In genomic region chr19:48669903-48670668, GRCh38 we compare ENCODE assay signal across 20 cellular contexts. TPM values are rescaled to one million over a fixed set of nuclear protein-coding genes. Genes with fewer than 3 reads are reported as not detected.
DNase-seq lines count a peak whose midpoint lies in the region; ATAC-seq and TF ChIP-seq lines count a peak whose summit lies in the region.
"Had no signal": no experiment of that assay in that cellular context is flagged by ENCODE, and none has a peak within 500 bp of the region (broad histone marks: within the 10 kb centered on the region; RNA-seq: fewer than 3 reads in every experiment).

No MANE protein-coding gene starts in this region.

- no peak overlapping the region for H3K9ac ChIP-seq in neural progenitor cell

- H2AFZ ChIP-seq in neural progenitor cell (replicated peaks) = no peak overlapping the region

- CTCF ChIA-PET in HEK293 (lab: Yijun Ruan, JAX) = interaction anchor here (1.1 kb wide), 1 partner anchor 125 kb away, joined by 3 read pairs; no protein-coding TSS in a partner anchor
- CTCF ChIA-PET in activated CD8-positive, alpha-beta T cell treated with anti-CD3 and anti-CD28 coated beads, Interleukin-2, amount 10 ng/mL, durations not matched to agents 7 days and 5 days (lab: Charles Lee) = no interaction called here

- no peak overlapping the region for H3K4me2 ChIP-seq in neural progenitor cell
- H3K4me2 ChIP-seq: smooth muscle cell had no signal

- no peak for ATAC-seq in activated CD8-positive, alpha-beta T cell treated with anti-CD3 and anti-CD28 coated beads, Interleukin-2, amount 10 ng/mL, durations not matched to agents 7 days and 5 days
- ATAC-seq: K562; stimulated activated naive B cell treated with anti-CD40 and anti-IgM and Interleukin-4, amounts not matched to agents 10 μg/mL and 1 μg/mL and 100 μg/mL, for 72 hours had no signal

- H4K20me1 ChIP-seq in neural progenitor cell (ENCODE audit: low read depth) = no peaks in the 10 kb centered on the region

- peaks cover 1% of the 10 kb centered on the region for H3K4me1 Mint-ChIP-seq in activated CD8-positive, alpha-beta T cell treated with anti-CD3 and anti-CD28 coated beads, Interleukin-2, amount 10 ng/mL, durations not matched to agents 7 days and 5 days (ENCODE audit: low read depth)
- peaks cover 31% of the 10 kb centered on the region for H3K4me1 Mint-ChIP-seq in neural progenitor cell

- no peaks in the 10 kb centered on the region for H3K9me3 Mint-ChIP-seq in activated CD8-positive, alpha-beta T cell treated with anti-CD3 and anti-CD28 coated beads, Interleukin-2, amount 10 ng/mL, durations not matched to agents 7 days and 5 days (ENCODE audit: insufficient read depth)
- H3K9me3 Mint-ChIP-seq in neural progenitor cell = peaks cover 6% of the 10 kb centered on the region

- H3K9me3 ChIP-seq in HEK293 (ENCODE audit: control insufficient read depth, insufficient read depth, low read depth, low read length) (no peaks in the 10 kb centered on the region), neural progenitor cell (ENCODE audit: low read depth) (no peaks in the 10 kb centered on the region)
- H3K9me3 ChIP-seq: SJSA1 had no signal

- H3K36me3 Mint-ChIP-seq in activated CD8-positive, alpha-beta T cell treated with anti-CD3 and anti-CD28 coated beads, Interleukin-2, amount 10 ng/mL, durations not matched to agents 7 days and 5 days (ENCODE audit: low read depth) = no peaks in the 10 kb centered on the region
- no peaks in the 10 kb centered on the region for H3K36me3 Mint-ChIP-seq in neural progenitor cell
- H3K36me3 Mint-ChIP-seq: CD4-positive, alpha-beta memory T cell; stimulated activated naive B cell treated with anti-CD40 and anti-IgM and Interleukin-4, amounts not matched to agents 10 μg/mL and 1 μg/mL and 100 μg/mL, for 72 hours had no signal

- H3K36me3 ChIP-seq in HEK293 (ENCODE audit: control insufficient read depth in 2 of 2, insufficient read depth in 1 of 2, low read length in 2 of 2) (no peaks in the 10 kb centered on the region), neural progenitor cell (no peaks in the 10 kb centered on the region)
- H3K36me3 ChIP-seq: cardiac muscle cell, SJSA1 had no signal

- H3K4me3 ChIP-seq in HEK293 (ENCODE audit: low read depth, low read length) (no peak overlapping the region), neural progenitor cell (no peak overlapping the region)
- H3K4me3 ChIP-seq: cardiac muscle cell, K562, SJSA1, smooth muscle cell had no signal

- H3K79me2 ChIP-seq in neural progenitor cell (ENCODE audit: low read depth) = no peaks in the 10 kb centered on the region

- H3K4me3 Mint-ChIP-seq in activated CD8-positive, alpha-beta T cell treated with anti-CD3 and anti-CD28 coated beads, Interleukin-2, amount 10 ng/mL, durations not matched to agents 7 days and 5 days = no peak overlapping the region
- peak overlapping the region; percentile 73 for H3K4me3 Mint-ChIP-seq in neural progenitor cell
- H3K4me3 Mint-ChIP-seq: activated CD4-positive, alpha-beta T cell treated with anti-CD3 and anti-CD28 coated beads, Interleukin-2, amount 10 ng/mL, durations not matched to agents 24 days and 14 days; CD4-positive, alpha-beta memory T cell; stimulated activated naive B cell treated with anti-CD40 and anti-IgM and Interleukin-4, amounts not matched to agents 10 μg/mL and 1 μg/mL and 100 μg/mL, for 72 hours had no signal

- no peak for DNase-seq in activated CD8-positive, alpha-beta T cell treated with anti-CD3 and anti-CD28 coated beads, Interleukin-2, amount 10 ng/mL, durations not matched to agents 7 days and 5 days
- no peak for DNase-seq in neural progenitor cell (ENCODE audit: low spot score)
- DNase-seq in midbrain (lab: John Stamatoyannopoulos, UW) = no peak
- DNase-seq in DMS53 (lab: John Stamatoyannopoulos, UW) = no peak
- DNase-seq: activated CD4-positive, alpha-beta T cell treated with anti-CD3 and anti-CD28 coated beads, Interleukin-2, amount 10 ng/mL, durations not matched to agents 24 days and 14 days; amygdala; CD4-positive, alpha-beta memory T cell; GF-D8; H9; NCI-H1436 treated with DMSO at 0.1 percent for 48 hours; NCI-H524 treated with DMSO at 0.1 percent for 48 hours; stimulated activated naive B cell treated with anti-CD40 and anti-IgM and Interleukin-4, amounts not matched to agents 10 μg/mL and 1 μg/mL and 100 μg/mL, for 72 hours; T-helper 2 cell had no signal

- H3K27me3 ChIP-seq in neural progenitor cell = peaks cover 16% of the 10 kb centered on the region
- H3K27me3 ChIP-seq: cardiac muscle cell, SJSA1 had no signal

- POLR2A ChIA-PET in HEK293 (lab: Yijun Ruan, JAX) = no interaction called here
- POLR2A ChIA-PET in activated CD8-positive, alpha-beta T cell treated with anti-CD3 and anti-CD28 coated beads, Interleukin-2, amount 10 ng/mL, durations not matched to agents 7 days and 5 days (lab: Charles Lee) = no interaction called here

- H3K27me3 Mint-ChIP-seq in activated CD8-positive, alpha-beta T cell treated with anti-CD3 and anti-CD28 coated beads, Interleukin-2, amount 10 ng/mL, durations not matched to agents 7 days and 5 days (ENCODE audit: low read depth) = peaks cover 2% of the 10 kb centered on the region
- H3K27me3 Mint-ChIP-seq in neural progenitor cell (ENCODE audit: insufficient read depth, low read depth) = peaks cover 8% of the 10 kb centered on the region
- H3K27me3 Mint-ChIP-seq: activated CD4-positive, alpha-beta T cell treated with anti-CD3 and anti-CD28 coated beads, Interleukin-2, amount 10 ng/mL, durations not matched to agents 24 days and 14 days; CD4-positive, alpha-beta memory T cell had no signal

- H3F3A ChIP-seq in neural progenitor cell (ENCODE audit: low read depth) = peaks cover 10% of the 10 kb centered on the region

- H3K27ac Mint-ChIP-seq in activated CD8-positive, alpha-beta T cell treated with anti-CD3 and anti-CD28 coated beads, Interleukin-2, amount 10 ng/mL, durations not matched to agents 7 days and 5 days = peak overlapping the region; percentile 83
- no peak overlapping the region for H3K27ac Mint-ChIP-seq in neural progenitor cell
- H3K27ac Mint-ChIP-seq: activated CD4-positive, alpha-beta T cell treated with anti-CD3 and anti-CD28 coated beads, Interleukin-2, amount 10 ng/mL, durations not matched to agents 24 days and 14 days; stimulated activated naive B cell treated with anti-CD40 and anti-IgM and Interleukin-4, amounts not matched to agents 10 μg/mL and 1 μg/mL and 100 μg/mL, for 72 hours had no signal

- H3K27ac ChIP-seq in HEK293 (ENCODE audit: extremely low read depth, low read depth, low read length) (no peak overlapping the region), neural progenitor cell (no peak overlapping the region)
- H3K27ac ChIP-seq: cardiac muscle cell, SJSA1 had no signal

- no peak for TF ChIP-seq CTCF in HEK293 (tag by site-specific recombination; IDR thresholded peaks at IDR 0.05)
- no peak for TF ChIP-seq CTCF in neural progenitor cell (IDR thresholded peaks at IDR 0.05)

- H3K4me1 ChIP-seq in HEK293 (ENCODE audit: control insufficient read depth, insufficient read depth, low read length) = no peaks in the 10 kb centered on the region
- H3K4me1 ChIP-seq in neural progenitor cell = peaks cover 21% of the 10 kb centered on the region
- H3K4me1 ChIP-seq: SJSA1 had no signal

TF ChIP-seq in HEK293, 187 proteins besides CTCF, POLR2A, EP300 and RAD21:
- peak; percentile 84 for TF ChIP-seq ZNF513 (tag by site-specific recombination; IDR thresholded peaks at IDR 0.05)
- TF ChIP-seq ZNF146 (tag by site-specific recombination; IDR thresholded peaks at IDR 0.05) = no peak
TF ChIP-seq in HEK293: peak in this region for 1.

RNA-seq across cellular contexts. Expression of gene NTN5, which starts 2.7 kb away (rescaled TPM):
- total RNA-seq in activated CD8-positive, alpha-beta T cell treated with anti-CD3 and anti-CD28 coated beads, Interleukin-2, amount 10 ng/mL, durations not matched to agents 7 days and 5 days = under 1 TPM; 0.55 to 0.78 TPM
- 0.87 TPM in 1 of 2 replicates, not detected in the other for total RNA-seq in neural progenitor cell (ENCODE audit: low replicate concordance)
- total RNA-seq: endothelial cell of umbilical vein, K562, SJSA1, smooth muscle cell had no signal

RNA-seq across cellular contexts. Expression of gene CA11, which starts 24.1 kb away (rescaled TPM):
- 1 to 10 TPM; 5.2 to 6.3 TPM for total RNA-seq in activated CD8-positive, alpha-beta T cell treated with anti-CD3 and anti-CD28 coated beads, Interleukin-2, amount 10 ng/mL, durations not matched to agents 7 days and 5 days
- 12.6 and 49.8 TPM in 2 replicates for total RNA-seq in neural progenitor cell (ENCODE audit: low replicate concordance)
- total RNA-seq: SJSA1 had no signal

RNA-seq across cellular contexts. Expression of gene FUT2, which starts 25.7 kb away (rescaled TPM):
- total RNA-seq in activated CD8-positive, alpha-beta T cell treated with anti-CD3 and anti-CD28 coated beads, Interleukin-2, amount 10 ng/mL, durations not matched to agents 7 days and 5 days = not detected
- total RNA-seq in neural progenitor cell (ENCODE audit: low replicate concordance) = 0.09 and 1.7 TPM in 2 replicates
- total RNA-seq: activated CD4-positive, alpha-beta T cell treated with anti-CD3 and anti-CD28 coated beads, Interleukin-2, amount 10 ng/mL, durations not matched to agents 24 days and 14 days; cardiac muscle cell; CD4-positive, alpha-beta memory T cell; endothelial cell of umbilical vein; K562; myocyte; SJSA1 had no signal

RNA-seq across cellular contexts. Expression of gene DBP, which starts 32.9 kb away (rescaled TPM):
- 10 to 100 TPM; 17.3 to 18.3 TPM for total RNA-seq in activated CD8-positive, alpha-beta T cell treated with anti-CD3 and anti-CD28 coated beads, Interleukin-2, amount 10 ng/mL, durations not matched to agents 7 days and 5 days
- total RNA-seq in neural progenitor cell (ENCODE audit: low replicate concordance) = 7.4 and 10.3 TPM in 2 replicates

RNA-seq across cellular contexts. Expression of gene MAMSTR, which starts 49.4 kb away (rescaled TPM):
- total RNA-seq in activated CD8-positive, alpha-beta T cell treated with anti-CD3 and anti-CD28 coated beads, Interleukin-2, amount 10 ng/mL, durations not matched to agents 7 days and 5 days = 1 to 10 TPM in 1 of 2 experiments, under 1 TPM in 1; 0.79 to 1.3 TPM
- 1.2 and 1.4 TPM in 2 replicates for total RNA-seq in neural progenitor cell (ENCODE audit: low replicate concordance)
